ENCODE assay signal across 26 cellular contexts in genomic region chr14:43184540-43184939, GRCh38.
"Had no signal": no experiment of that assay in that cellular context is flagged by ENCODE, and none has a peak within 500 bp of the region (broad histone marks: within the 10 kb centered on the region; RNA-seq: fewer than 3 reads in every experiment).

No MANE protein-coding gene starts in this region.

- H3K9ac ChIP-seq: SK-N-SH had no signal

- H3K27me3 ChIP-seq: brain microvascular endothelial cell, cardiac muscle cell, Peyer's patch, SJCRH30 had no signal

- H3K9me3 ChIP-seq: SJCRH30, SK-N-SH had no signal

- H3K4me2 ChIP-seq: SK-N-SH had no signal

- H3K27ac Mint-ChIP-seq: activated CD8-positive, alpha-beta T cell treated with anti-CD3 and anti-CD28 coated beads for 36 hours; activated naive CD4-positive, alpha-beta T cell treated with anti-CD3 and anti-CD28 coated beads, Interleukin-2, amount 10 ng/mL, durations not matched to agents 7 days and 5 days; activated naive CD8-positive, alpha-beta T cell treated with anti-CD3 and anti-CD28 coated beads for 36 hours; activated T-cell treated with anti-CD3 and anti-CD28 coated beads, Interleukin-2, amount 50 U/mL, for 72 hours; activated T-helper 2 cell treated with anti-CD3 and anti-CD28 coated beads, Interferon-gamma antibody, Interleukin-2, Interleukin-4, amounts not matched to agents 10 μg/mL and 5 μg/mL and 100 μg/mL, durations not matched to agents 14 hours and 24 hours and 36 hours had no signal

- H3K4me1 ChIP-seq: Peyer's patch had no signal

- H3K9me2 ChIP-seq: SK-N-SH had no signal

- H3K4me3 ChIP-seq: cardiac muscle cell, Peyer's patch, SJCRH30 had no signal

- ATAC-seq: activated CD4-positive, CD25-positive, alpha-beta regulatory T cell treated with anti-CD3 and anti-CD28 coated beads, Interleukin-2, amount 50 U/mL, for 24 hours; activated CD8-positive, alpha-beta T cell treated with anti-CD3 and anti-CD28 coated beads for 36 hours; activated T-cell treated with anti-CD3 and anti-CD28 coated beads, Interleukin-2, amount 50 U/mL, for 72 hours had no signal

- H3K36me3 ChIP-seq: brain microvascular endothelial cell, cardiac muscle cell, Peyer's patch, SJCRH30, WERI-Rb-1 had no signal

- H3K36me3 Mint-ChIP-seq: activated naive CD4-positive, alpha-beta T cell treated with anti-CD3 and anti-CD28 coated beads, Interleukin-2, amount 10 ng/mL, durations not matched to agents 7 days and 5 days; activated naive CD8-positive, alpha-beta T cell treated with anti-CD3 and anti-CD28 coated beads for 36 hours had no signal

- H3K4me1 Mint-ChIP-seq: activated naive CD4-positive, alpha-beta T cell treated with anti-CD3 and anti-CD28 coated beads, Interleukin-2, amount 10 ng/mL, durations not matched to agents 7 days and 5 days; activated naive CD8-positive, alpha-beta T cell treated with anti-CD3 and anti-CD28 coated beads for 36 hours had no signal

- H3K4me3 Mint-ChIP-seq: activated CD8-positive, alpha-beta T cell treated with anti-CD3 and anti-CD28 coated beads for 36 hours; activated naive CD4-positive, alpha-beta T cell treated with anti-CD3 and anti-CD28 coated beads, Interleukin-2, amount 10 ng/mL, durations not matched to agents 7 days and 5 days; activated naive CD8-positive, alpha-beta T cell treated with anti-CD3 and anti-CD28 coated beads for 36 hours; activated T-cell treated with anti-CD3 and anti-CD28 coated beads, Interleukin-2, amount 50 U/mL, for 72 hours had no signal

- H3K27ac ChIP-seq: brain microvascular endothelial cell, cardiac muscle cell, Peyer's patch, RWPE1, SJCRH30, WERI-Rb-1 had no signal

- H3K27me3 Mint-ChIP-seq: activated CD8-positive, alpha-beta T cell treated with anti-CD3 and anti-CD28 coated beads for 36 hours; activated naive CD4-positive, alpha-beta T cell treated with anti-CD3 and anti-CD28 coated beads, Interleukin-2, amount 10 ng/mL, durations not matched to agents 7 days and 5 days; activated naive CD8-positive, alpha-beta T cell treated with anti-CD3 and anti-CD28 coated beads for 36 hours had no signal

- DNase-seq: activated CD4-positive, alpha-beta T cell treated with anti-CD3 and anti-CD28 coated beads for 4 hours; activated CD8-positive, alpha-beta memory T cell treated with anti-CD3 and anti-CD28 coated beads, Interleukin-2, amount 50 U/mL, for 4 hours; activated CD8-positive, alpha-beta T cell treated with anti-CD3 and anti-CD28 coated beads for 36 hours; activated gamma-delta T cell treated with Interleukin-2 at 50 U/mL for 16 hours; activated naive CD4-positive, alpha-beta T cell treated with anti-CD3 and anti-CD28 coated beads, Interleukin-2, amount 10 ng/mL, durations not matched to agents 7 days and 5 days; activated naive CD8-positive, alpha-beta T cell treated with anti-CD3 and anti-CD28 coated beads for 36 hours; activated T-cell treated with anti-CD3 and anti-CD28 coated beads, Interleukin-2, amount 50 U/mL, for 72 hours; brain microvascular endothelial cell; NCI-H1092; NCI-H1417; NCI-H1930; NCI-H2107; NCI-H2171 treated with DMSO at 0.1 percent for 48 hours; NCI-H226; NCI-H526; NCI-H774; Peyer's patch; Right ventricle myocardium superior; SJCRH30; SK-N-SH; T-helper 1 cell; WERI-Rb-1 had no signal
